ENCODE assay signal across 1 cellular context in the genomic region with DNA sequence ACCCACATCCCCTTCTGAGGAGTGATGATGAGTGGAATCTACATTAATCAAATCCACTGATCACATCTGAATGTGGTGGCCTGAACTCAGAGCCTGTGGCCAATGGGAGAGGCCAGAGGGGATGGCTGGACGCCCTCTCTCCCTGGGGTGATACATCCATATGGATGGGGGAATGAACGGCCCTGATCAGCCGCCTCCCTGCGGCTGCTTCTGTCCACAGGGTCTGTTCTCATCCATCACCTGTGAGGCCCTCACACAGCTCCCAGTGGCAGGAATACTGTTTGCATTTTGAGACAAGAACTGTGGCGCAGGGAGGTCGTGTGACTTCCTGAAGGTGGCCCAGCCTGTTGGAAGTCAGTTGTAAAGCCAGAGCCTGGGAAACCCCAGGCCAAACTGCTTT.
TF ChIP-seq lines count a peak whose summit lies in the region.

No MANE protein-coding gene starts in this region.

TF ChIP-seq in HEK293T, 16 proteins besides CTCF, POLR2A, EP300 and RAD21 (continued from another document):
- no peak for TF ChIP-seq BHLHE40 (IDR thresholded peaks at IDR 0.05; ENCODE audit: borderline replicate concordance)
- no peak for TF ChIP-seq CTBP1 (IDR thresholded peaks at IDR 0.05; ENCODE audit: borderline replicate concordance)
- no peak for TF ChIP-seq PKNOX1 (IDR thresholded peaks at IDR 0.05)
- no peak for TF ChIP-seq FOXA1 (IDR thresholded peaks at IDR 0.05)
